In genomic region chr3:47381317-47382157, GRCh38 we compare ENCODE assay signal across 1 cellular context.
TF ChIP-seq lines count a peak whose summit lies in the region.

No MANE protein-coding gene starts in this region.

TF ChIP-seq in HepG2, 621 proteins besides CTCF, POLR2A, EP300 and RAD21 (continued from another document and continues in another):
- TF ChIP-seq ZBTB26 (CRISPR knock-in tag; IDR thresholded peaks at IDR 0.05; ENCODE audit: borderline replicate concordance): no peak
- TF ChIP-seq MLX (CRISPR knock-in tag; IDR thresholded peaks at IDR 0.05): no peak
- no peak for TF ChIP-seq ZNF576 (CRISPR knock-in tag; IDR thresholded peaks at IDR 0.05)
- TF ChIP-seq POLR2AphosphoS2 (IDR thresholded peaks at IDR 0.05; ENCODE audit: low read depth, low read length): no peak
- TF ChIP-seq ZNF878 (CRISPR knock-in tag; IDR thresholded peaks at IDR 0.05): peak; percentile 21; the same call in 1 of the 2 replicates
- no peak; the same call in 1 of the 2 replicates for TF ChIP-seq ZNF563 (CRISPR knock-in tag; IDR thresholded peaks at IDR 0.05)
- no peak for TF ChIP-seq ZNF720 (CRISPR knock-in tag; IDR thresholded peaks at IDR 0.05)
- TF ChIP-seq MLLT10 (CRISPR knock-in tag; IDR thresholded peaks at IDR 0.05): no peak
- no peak for TF ChIP-seq GATAD2A (CRISPR knock-in tag; IDR thresholded peaks at IDR 0.05)
- TF ChIP-seq HCFC1 (IDR thresholded peaks at IDR 0.05; ENCODE audit: low read depth, low read length): no peak
- no peak for TF ChIP-seq FOXC1 (CRISPR knock-in tag; IDR thresholded peaks at IDR 0.05; ENCODE audit: borderline replicate concordance)
- no peak for TF ChIP-seq CCAR2 (optimal IDR thresholded peaks at IDR 0.05; ENCODE audit: low read depth, low read length)
- TF ChIP-seq ZBTB44 (CRISPR knock-in tag; IDR thresholded peaks at IDR 0.05): no peak; the same call in 1 of the 2 replicates
- TF ChIP-seq CHD2 (IDR thresholded peaks at IDR 0.05; ENCODE audit: low read depth, low read length): no peak
- TF ChIP-seq NFRKB (IDR thresholded peaks at IDR 0.05): no peak
- TF ChIP-seq JARID2 (CRISPR knock-in tag; IDR thresholded peaks at IDR 0.05; ENCODE audit: insufficient replicate concordance): no peak
- peak; percentile 50; the same call in 1 of the 2 replicates for TF ChIP-seq TFDP2 (CRISPR knock-in tag; IDR thresholded peaks at IDR 0.05)
- TF ChIP-seq POGZ (CRISPR knock-in tag; IDR thresholded peaks at IDR 0.05): no peak; the same call in 1 of the 2 replicates
- no peak for TF ChIP-seq ZNF468 (CRISPR knock-in tag; IDR thresholded peaks at IDR 0.05)
- TF ChIP-seq ZHX2 (IDR thresholded peaks at IDR 0.05; ENCODE audit: low read depth): no peak
- TF ChIP-seq ZHX2 (CRISPR knock-in tag; IDR thresholded peaks at IDR 0.05; ENCODE audit: borderline replicate concordance): no peak
- TF ChIP-seq ZNF337 (CRISPR knock-in tag; IDR thresholded peaks at IDR 0.05; ENCODE audit: borderline replicate concordance, low read depth): no peak
- TF ChIP-seq CENPT (CRISPR knock-in tag; IDR thresholded peaks at IDR 0.05; ENCODE audit: low read depth): no peak
- TF ChIP-seq ZNF777 (CRISPR knock-in tag; IDR thresholded peaks at IDR 0.05): no peak
- TF ChIP-seq IKZF1 (IDR thresholded peaks at IDR 0.05): no peak
- no peak for TF ChIP-seq ZIK1 (CRISPR knock-in tag; IDR thresholded peaks at IDR 0.05; ENCODE audit: borderline replicate concordance, low read depth)
- no peak for TF ChIP-seq TOE1 (CRISPR knock-in tag; IDR thresholded peaks at IDR 0.05)
- no peak; the same call in 1 of the 2 replicates for TF ChIP-seq ZNF709 (CRISPR knock-in tag; IDR thresholded peaks at IDR 0.05)
- no peak for TF ChIP-seq THAP11 (CRISPR knock-in tag; IDR thresholded peaks at IDR 0.05)
- no peak for TF ChIP-seq RORA (CRISPR knock-in tag; IDR thresholded peaks at IDR 0.05)
- no peak for TF ChIP-seq ARNT (IDR thresholded peaks at IDR 0.05)
- no peak for TF ChIP-seq HMG20B (CRISPR knock-in tag; conservative IDR thresholded peaks at IDR 0.05)
- no peak for TF ChIP-seq HOXA5 (CRISPR knock-in tag; IDR thresholded peaks at IDR 0.05)
- TF ChIP-seq CBX5 (CRISPR knock-in tag; IDR thresholded peaks at IDR 0.05; ENCODE audit: borderline replicate concordance): 0 out of 2 replicates have a peak, but pooled peaks have one; percentile 15
- TF ChIP-seq E2F5 (CRISPR knock-in tag; conservative IDR thresholded peaks at IDR 0.05): 0 out of 2 replicates have a peak, but pooled peaks have one; percentile 12
- TF ChIP-seq GLI4 (CRISPR knock-in tag; IDR thresholded peaks at IDR 0.05; ENCODE audit: borderline replicate concordance): no peak
- no peak for TF ChIP-seq SETDB1 (CRISPR knock-in tag; IDR thresholded peaks at IDR 0.05; ENCODE audit: borderline replicate concordance)
- no peak for TF ChIP-seq GTF2F1 (IDR thresholded peaks at IDR 0.05; ENCODE audit: low read length)
- no peak for TF ChIP-seq ZNF879 (CRISPR knock-in tag; IDR thresholded peaks at IDR 0.05)
- TF ChIP-seq FOXJ3 (CRISPR knock-in tag; IDR thresholded peaks at IDR 0.05; ENCODE audit: borderline replicate concordance): no peak
- TF ChIP-seq ZNF383 (CRISPR knock-in tag; IDR thresholded peaks at IDR 0.05; ENCODE audit: borderline replicate concordance): no peak
- TF ChIP-seq ZNF12 (CRISPR knock-in tag; IDR thresholded peaks at IDR 0.05): no peak
- no peak for TF ChIP-seq ZMYM2 (CRISPR knock-in tag; IDR thresholded peaks at IDR 0.05)
- no peak; the same call in 1 of the 2 replicates for TF ChIP-seq ZSCAN22 (CRISPR knock-in tag; IDR thresholded peaks at IDR 0.05)
- peak; percentile 94 for TF ChIP-seq MXI1 (IDR thresholded peaks at IDR 0.05; ENCODE audit: borderline replicate concordance, low read depth, low read length)
- no peak for TF ChIP-seq FOXK2 (IDR thresholded peaks at IDR 0.05)
- TF ChIP-seq ZNF569 (CRISPR knock-in tag; IDR thresholded peaks at IDR 0.05; ENCODE audit: borderline replicate concordance): no peak
- no peak for TF ChIP-seq TAF15 (IDR thresholded peaks at IDR 0.05; ENCODE audit: low read depth, low read length, poor library complexity, severe bottlenecking)
- TF ChIP-seq ZNF512 (CRISPR knock-in tag; IDR thresholded peaks at IDR 0.05): no peak
- TF ChIP-seq RERE (CRISPR knock-in tag; IDR thresholded peaks at IDR 0.05; ENCODE audit: low read depth): no peak
